9 cellular contexts compared by ENCODE assay signal in genomic region chr6:158290659-158291058, GRCh38. TPM values are rescaled to one million over a fixed set of nuclear protein-coding genes. Genes with fewer than 3 reads are reported as not detected.
DNase-seq lines count a peak whose midpoint lies in the region; ATAC-seq lines count a peak whose summit lies in the region.
"Had no signal": no experiment of that assay in that cellular context is flagged by ENCODE, and none has a peak within 500 bp of the region (broad histone marks: within the 10 kb centered on the region; RNA-seq: fewer than 3 reads in every experiment).

No MANE protein-coding gene starts in this region.

- H3K4ac ChIP-seq in mesendoderm (ENCODE audit: low read depth, low read length): no peak overlapping the region

- H3K9me3 Mint-ChIP-seq in activated T-cell treated with anti-CD3 and anti-CD28 coated beads, Interleukin-2, amount 50 U/mL, for 72 hours: no peaks in the 10 kb centered on the region

- peaks cover 2 to 4% of the 10 kb centered on the region in 2 donors for H3K36me3 Mint-ChIP-seq in activated T-cell treated with anti-CD3 and anti-CD28 coated beads, Interleukin-2, amount 50 U/mL, for 72 hours (ENCODE audit: insufficient read depth in 2 of 2)

- no peak overlapping the region for H2BK5ac ChIP-seq in mesendoderm (ENCODE audit: low read length)

- H3K36me3 ChIP-seq in mesendoderm (ENCODE audit: control insufficient read depth, insufficient read depth, low read length): no peaks in the 10 kb centered on the region

- H3K4me1 Mint-ChIP-seq in activated T-cell treated with anti-CD3 and anti-CD28 coated beads, Interleukin-2, amount 50 U/mL, for 72 hours (ENCODE audit: low read depth): peaks cover 34% of the 10 kb centered on the region

- H3K27ac Mint-ChIP-seq in activated T-cell treated with anti-CD3 and anti-CD28 coated beads, Interleukin-2, amount 50 U/mL, for 72 hours: peak overlapping the region; percentile 96

- DNase-seq in ACHN (peak; percentile 49), mesendoderm (no peak), inferior parietal cortex (ENCODE audit: extremely low spot score) (no peak), EL (no peak)
- DNase-seq in Jurkat, Clone E6-1 (ENCODE audit: low read depth, low spot score): peak; percentile 35
- DNase-seq in activated T-cell treated with anti-CD3 and anti-CD28 coated beads, Interleukin-2, amount 50 U/mL, for 72 hours: peak; percentile 67 to 76
- DNase-seq in stimulated activated CD4-positive, alpha-beta T cell treated with anti-CD3 and anti-CD28 coated beads, Interleukin-4, amount 100 ng/mL, for 24 hours: peak; percentile 67
- DNase-seq: left cardiac atrium had no signal

- H3K27ac ChIP-seq in mesendoderm (ENCODE audit: low read depth, low read length): no peak overlapping the region

- no peaks in the 10 kb centered on the region for H3K27me3 ChIP-seq in mesendoderm (ENCODE audit: insufficient read depth, low read length, poor library complexity)

- H2BK120ac ChIP-seq in mesendoderm (ENCODE audit: low read depth, low read length): no peak overlapping the region

- no peak overlapping the region for H3K18ac ChIP-seq in mesendoderm (ENCODE audit: low read length)

- no CpG with 5 or more reads among the region's 3 CpGs for WGBS in mesendoderm (ENCODE audit: extremely low coverage, insufficient coverage, low lambda C conversion rate)

- H3K27me3 Mint-ChIP-seq in activated T-cell treated with anti-CD3 and anti-CD28 coated beads, Interleukin-2, amount 50 U/mL, for 72 hours (ENCODE audit: low read depth): no peaks in the 10 kb centered on the region

- peak; percentile 82 for ATAC-seq in GM21381 (IDR thresholded peaks at IDR 0.05; ENCODE audit: unreplicated experiment)
- peak; percentile 100 for ATAC-seq in activated T-cell treated with anti-CD3 and anti-CD28 coated beads, Interleukin-2, amount 50 U/mL, for 72 hours (replicated peaks in 1 of 2)

- H3K9ac ChIP-seq in mesendoderm (ENCODE audit: low read length): no peak overlapping the region

- H3K79me2 ChIP-seq in mesendoderm (ENCODE audit: control insufficient read depth, insufficient read depth, low read length): no peaks in the 10 kb centered on the region

- in situ Hi-C loops in ACHN (cut with HindIII; ENCODE audit: low pct_ligation_motif_present, low pct_unique_long_range_greater_than_20kb, low sequenced_read_pairs): no loop called here

- no peak overlapping the region for H3K4me2 ChIP-seq in mesendoderm (ENCODE audit: low read length)

- peaks cover 9% of the 10 kb centered on the region for H3K79me1 ChIP-seq in mesendoderm (ENCODE audit: low read length)

- no peak overlapping the region for H4K8ac ChIP-seq in mesendoderm (ENCODE audit: low read depth, low read length)

- H3K56ac ChIP-seq in mesendoderm (ENCODE audit: low read length): no peak overlapping the region

- no peak overlapping the region for H3K4me3 ChIP-seq in Jurkat, Clone E6-1 (ENCODE audit: low read length)
- no peak overlapping the region for H3K4me3 ChIP-seq in mesendoderm (ENCODE audit: low read length)

- H3K4me3 Mint-ChIP-seq in activated T-cell treated with anti-CD3 and anti-CD28 coated beads, Interleukin-2, amount 50 U/mL, for 72 hours: peak overlapping the region; percentile 74 to 92

- no peak overlapping the region for H2AK5ac ChIP-seq in mesendoderm (ENCODE audit: low read length)

- H2BK15ac ChIP-seq in mesendoderm (replicated peaks; ENCODE audit: low read depth): no peak overlapping the region

- H4K5ac ChIP-seq in mesendoderm (ENCODE audit: low read length): no peak overlapping the region

- H3K4me1 ChIP-seq in mesendoderm (ENCODE audit: control insufficient read depth, low read depth, low read length): no peaks in the 10 kb centered on the region

- H3K23ac ChIP-seq in mesendoderm (ENCODE audit: low read length): no peak overlapping the region

RNA-seq across cellular contexts. Expression of gene TULP4, which starts 21.6 kb away (rescaled TPM):
- 2.2 TPM for polyA plus RNA-seq in Jurkat, Clone E6-1 (2012; ENCODE audit: insufficient read depth, insufficient read length)
- total RNA-seq in activated T-cell treated with anti-CD3 and anti-CD28 coated beads, Interleukin-2, amount 50 U/mL, for 72 hours: 10 to 100 TPM; 19.5 to 20.8 TPM
- polyA plus RNA-seq in mesendoderm (2013, experiment 1 of 2): 14.2 TPM
- 13.1 TPM for polyA plus RNA-seq in mesendoderm (2013, experiment 2 of 2)

Comparison
In these comparisons a context has a peak if more than half of its experiments do, and no peak if none do; other contexts are left out.
1. DNase-seq: peak in ACHN (single experiment), Jurkat, Clone E6-1 (single experiment), activated T-cell treated with anti-CD3 and anti-CD28 coated beads, Interleukin-2, amount 50 U/mL, for 72 hours (2 of 2) and stimulated activated CD4-positive, alpha-beta T cell treated with anti-CD3 and anti-CD28 coated beads, Interleukin-4, amount 100 ng/mL, for 24 hours (single experiment); none in mesendoderm (single experiment), inferior parietal cortex (single experiment) and EL (single experiment).